1 cellular context compared by ENCODE assay signal in the genomic region with DNA sequence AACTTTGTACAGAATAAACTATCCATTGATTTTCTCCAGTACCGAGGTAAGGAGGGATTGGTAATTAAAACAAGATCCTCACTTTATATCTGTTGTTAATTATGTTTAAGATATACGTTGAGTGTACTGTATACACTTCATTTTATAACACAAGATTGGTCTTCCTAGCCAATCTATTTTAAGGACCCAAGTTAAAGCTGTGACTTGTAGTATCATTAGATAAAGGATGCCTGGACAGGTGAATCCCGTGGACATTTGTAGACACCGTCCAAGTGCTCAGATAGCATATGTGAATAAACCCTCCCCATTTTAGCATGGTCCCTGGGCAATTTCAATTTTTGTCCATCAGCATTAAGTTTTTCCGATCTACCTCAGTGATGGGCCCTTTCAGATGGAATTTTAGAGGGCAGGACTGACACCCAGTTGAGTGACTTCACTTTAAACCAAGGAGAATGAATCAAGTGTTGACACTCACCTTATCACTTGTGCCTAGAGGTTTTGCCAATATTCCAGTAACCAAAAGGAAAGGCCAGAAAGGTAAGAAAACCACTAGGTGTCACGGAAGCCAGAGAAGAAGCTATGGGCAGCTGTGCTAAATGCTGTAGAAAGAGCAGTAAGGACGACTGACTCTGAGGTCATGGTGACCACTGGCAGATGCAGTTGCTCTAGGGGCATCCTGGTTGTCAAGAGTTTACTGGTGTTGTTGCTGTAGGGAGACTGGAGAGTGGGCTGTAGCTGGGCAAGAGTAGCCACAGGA.
TF ChIP-seq lines count a peak whose summit lies in the region.

No MANE protein-coding gene starts in this region.

TF ChIP-seq in HepG2, 621 proteins besides CTCF, POLR2A, EP300 and RAD21 (continued from another document and continues in another):
- TF ChIP-seq, protein P1, sequence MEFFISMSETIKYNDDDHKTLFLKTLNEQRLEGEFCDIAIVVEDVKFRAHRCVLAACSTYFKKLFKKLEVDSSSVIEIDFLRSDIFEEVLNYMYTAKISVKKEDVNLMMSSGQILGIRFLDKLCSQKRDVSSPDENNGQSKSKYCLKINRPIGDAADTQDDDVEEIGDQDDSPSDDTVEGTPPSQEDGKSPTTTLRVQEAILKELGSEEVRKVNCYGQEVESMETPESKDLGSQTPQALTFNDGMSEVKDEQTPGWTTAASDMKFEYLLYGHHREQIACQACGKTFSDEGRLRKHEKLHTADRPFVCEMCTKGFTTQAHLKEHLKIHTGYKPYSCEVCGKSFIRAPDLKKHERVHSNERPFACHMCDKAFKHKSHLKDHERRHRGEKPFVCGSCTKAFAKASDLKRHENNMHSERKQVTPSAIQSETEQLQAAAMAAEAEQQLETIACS (CRISPR knock-in tag; IDR thresholded peaks at IDR 0.05): no peak
- TF ChIP-seq GTF2F1 (IDR thresholded peaks at IDR 0.05; ENCODE audit: low read length): no peak
- TF ChIP-seq NCOA5 (CRISPR knock-in tag; IDR thresholded peaks at IDR 0.05): no peak
- TF ChIP-seq, protein P2, sequence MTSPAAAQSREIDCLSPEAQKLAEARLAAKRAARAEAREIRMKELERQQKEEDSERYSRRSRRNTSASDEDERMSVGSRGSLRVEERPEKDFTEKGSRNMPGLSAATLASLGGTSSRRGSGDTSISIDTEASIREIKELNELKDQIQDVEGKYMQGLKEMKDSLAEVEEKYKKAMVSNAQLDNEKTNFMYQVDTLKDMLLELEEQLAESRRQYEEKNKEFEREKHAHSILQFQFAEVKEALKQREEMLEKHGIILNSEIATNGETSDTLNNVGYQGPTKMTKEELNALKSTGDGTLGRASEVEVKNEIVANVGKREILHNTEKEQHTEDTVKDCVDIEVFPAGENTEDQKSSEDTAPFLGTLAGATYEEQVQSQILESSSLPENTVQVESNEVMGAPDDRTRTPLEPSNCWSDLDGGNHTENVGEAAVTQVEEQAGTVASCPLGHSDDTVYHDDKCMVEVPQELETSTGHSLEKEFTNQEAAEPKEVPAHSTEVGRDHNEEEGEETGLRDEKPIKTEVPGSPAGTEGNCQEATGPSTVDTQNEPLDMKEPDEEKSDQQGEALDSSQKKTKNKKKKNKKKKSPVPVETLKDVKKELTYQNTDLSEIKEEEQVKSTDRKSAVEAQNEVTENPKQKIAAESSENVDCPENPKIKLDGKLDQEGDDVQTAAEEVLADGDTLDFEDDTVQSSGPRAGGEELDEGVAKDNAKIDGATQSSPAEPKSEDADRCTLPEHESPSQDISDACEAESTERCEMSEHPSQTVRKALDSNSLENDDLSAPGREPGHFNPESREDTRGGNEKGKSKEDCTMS (CRISPR knock-in tag; conservative IDR thresholded peaks at IDR 0.05): no peak
- TF ChIP-seq RFXANK (CRISPR knock-in tag; IDR thresholded peaks at IDR 0.05): no peak
- TF ChIP-seq ZNF746 (CRISPR knock-in tag; IDR thresholded peaks at IDR 0.05): no peak
- TF ChIP-seq NFIB (CRISPR knock-in tag; IDR thresholded peaks at IDR 0.05; ENCODE audit: borderline replicate concordance): no peak
- no peak for TF ChIP-seq PTBP1 (IDR thresholded peaks at IDR 0.05; ENCODE audit: low read depth, low read length, poor library complexity, severe bottlenecking)
- no peak for TF ChIP-seq KMT2A (CRISPR knock-in tag; IDR thresholded peaks at IDR 0.05)
- no peak for TF ChIP-seq TBX3 (IDR thresholded peaks at IDR 0.05; ENCODE audit: borderline replicate concordance)
- TF ChIP-seq, protein P3, sequence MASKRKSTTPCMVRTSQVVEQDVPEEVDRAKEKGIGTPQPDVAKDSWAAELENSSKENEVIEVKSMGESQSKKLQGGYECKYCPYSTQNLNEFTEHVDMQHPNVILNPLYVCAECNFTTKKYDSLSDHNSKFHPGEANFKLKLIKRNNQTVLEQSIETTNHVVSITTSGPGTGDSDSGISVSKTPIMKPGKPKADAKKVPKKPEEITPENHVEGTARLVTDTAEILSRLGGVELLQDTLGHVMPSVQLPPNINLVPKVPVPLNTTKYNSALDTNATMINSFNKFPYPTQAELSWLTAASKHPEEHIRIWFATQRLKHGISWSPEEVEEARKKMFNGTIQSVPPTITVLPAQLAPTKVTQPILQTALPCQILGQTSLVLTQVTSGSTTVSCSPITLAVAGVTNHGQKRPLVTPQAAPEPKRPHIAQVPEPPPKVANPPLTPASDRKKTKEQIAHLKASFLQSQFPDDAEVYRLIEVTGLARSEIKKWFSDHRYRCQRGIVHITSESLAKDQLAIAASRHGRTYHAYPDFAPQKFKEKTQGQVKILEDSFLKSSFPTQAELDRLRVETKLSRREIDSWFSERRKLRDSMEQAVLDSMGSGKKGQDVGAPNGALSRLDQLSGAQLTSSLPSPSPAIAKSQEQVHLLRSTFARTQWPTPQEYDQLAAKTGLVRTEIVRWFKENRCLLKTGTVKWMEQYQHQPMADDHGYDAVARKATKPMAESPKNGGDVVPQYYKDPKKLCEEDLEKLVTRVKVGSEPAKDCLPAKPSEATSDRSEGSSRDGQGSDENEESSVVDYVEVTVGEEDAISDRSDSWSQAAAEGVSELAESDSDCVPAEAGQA (IDR thresholded peaks at IDR 0.05; ENCODE audit: low read depth): no peak
- TF ChIP-seq, protein P3 (CRISPR knock-in tag; IDR thresholded peaks at IDR 0.05; ENCODE audit: borderline replicate concordance): no peak
- no peak for TF ChIP-seq NR2F2 (IDR thresholded peaks at IDR 0.05; ENCODE audit: borderline replicate concordance, low read depth)
- no peak; the same call in 1 of the 2 replicates for TF ChIP-seq ATF7-NPFF (CRISPR knock-in tag; IDR thresholded peaks at IDR 0.05; ENCODE audit: low read depth)
- TF ChIP-seq ZNF337 (CRISPR knock-in tag; IDR thresholded peaks at IDR 0.05; ENCODE audit: borderline replicate concordance, low read depth): no peak
- no peak for TF ChIP-seq ZNF878 (CRISPR knock-in tag; IDR thresholded peaks at IDR 0.05)
- TF ChIP-seq, protein P4, sequence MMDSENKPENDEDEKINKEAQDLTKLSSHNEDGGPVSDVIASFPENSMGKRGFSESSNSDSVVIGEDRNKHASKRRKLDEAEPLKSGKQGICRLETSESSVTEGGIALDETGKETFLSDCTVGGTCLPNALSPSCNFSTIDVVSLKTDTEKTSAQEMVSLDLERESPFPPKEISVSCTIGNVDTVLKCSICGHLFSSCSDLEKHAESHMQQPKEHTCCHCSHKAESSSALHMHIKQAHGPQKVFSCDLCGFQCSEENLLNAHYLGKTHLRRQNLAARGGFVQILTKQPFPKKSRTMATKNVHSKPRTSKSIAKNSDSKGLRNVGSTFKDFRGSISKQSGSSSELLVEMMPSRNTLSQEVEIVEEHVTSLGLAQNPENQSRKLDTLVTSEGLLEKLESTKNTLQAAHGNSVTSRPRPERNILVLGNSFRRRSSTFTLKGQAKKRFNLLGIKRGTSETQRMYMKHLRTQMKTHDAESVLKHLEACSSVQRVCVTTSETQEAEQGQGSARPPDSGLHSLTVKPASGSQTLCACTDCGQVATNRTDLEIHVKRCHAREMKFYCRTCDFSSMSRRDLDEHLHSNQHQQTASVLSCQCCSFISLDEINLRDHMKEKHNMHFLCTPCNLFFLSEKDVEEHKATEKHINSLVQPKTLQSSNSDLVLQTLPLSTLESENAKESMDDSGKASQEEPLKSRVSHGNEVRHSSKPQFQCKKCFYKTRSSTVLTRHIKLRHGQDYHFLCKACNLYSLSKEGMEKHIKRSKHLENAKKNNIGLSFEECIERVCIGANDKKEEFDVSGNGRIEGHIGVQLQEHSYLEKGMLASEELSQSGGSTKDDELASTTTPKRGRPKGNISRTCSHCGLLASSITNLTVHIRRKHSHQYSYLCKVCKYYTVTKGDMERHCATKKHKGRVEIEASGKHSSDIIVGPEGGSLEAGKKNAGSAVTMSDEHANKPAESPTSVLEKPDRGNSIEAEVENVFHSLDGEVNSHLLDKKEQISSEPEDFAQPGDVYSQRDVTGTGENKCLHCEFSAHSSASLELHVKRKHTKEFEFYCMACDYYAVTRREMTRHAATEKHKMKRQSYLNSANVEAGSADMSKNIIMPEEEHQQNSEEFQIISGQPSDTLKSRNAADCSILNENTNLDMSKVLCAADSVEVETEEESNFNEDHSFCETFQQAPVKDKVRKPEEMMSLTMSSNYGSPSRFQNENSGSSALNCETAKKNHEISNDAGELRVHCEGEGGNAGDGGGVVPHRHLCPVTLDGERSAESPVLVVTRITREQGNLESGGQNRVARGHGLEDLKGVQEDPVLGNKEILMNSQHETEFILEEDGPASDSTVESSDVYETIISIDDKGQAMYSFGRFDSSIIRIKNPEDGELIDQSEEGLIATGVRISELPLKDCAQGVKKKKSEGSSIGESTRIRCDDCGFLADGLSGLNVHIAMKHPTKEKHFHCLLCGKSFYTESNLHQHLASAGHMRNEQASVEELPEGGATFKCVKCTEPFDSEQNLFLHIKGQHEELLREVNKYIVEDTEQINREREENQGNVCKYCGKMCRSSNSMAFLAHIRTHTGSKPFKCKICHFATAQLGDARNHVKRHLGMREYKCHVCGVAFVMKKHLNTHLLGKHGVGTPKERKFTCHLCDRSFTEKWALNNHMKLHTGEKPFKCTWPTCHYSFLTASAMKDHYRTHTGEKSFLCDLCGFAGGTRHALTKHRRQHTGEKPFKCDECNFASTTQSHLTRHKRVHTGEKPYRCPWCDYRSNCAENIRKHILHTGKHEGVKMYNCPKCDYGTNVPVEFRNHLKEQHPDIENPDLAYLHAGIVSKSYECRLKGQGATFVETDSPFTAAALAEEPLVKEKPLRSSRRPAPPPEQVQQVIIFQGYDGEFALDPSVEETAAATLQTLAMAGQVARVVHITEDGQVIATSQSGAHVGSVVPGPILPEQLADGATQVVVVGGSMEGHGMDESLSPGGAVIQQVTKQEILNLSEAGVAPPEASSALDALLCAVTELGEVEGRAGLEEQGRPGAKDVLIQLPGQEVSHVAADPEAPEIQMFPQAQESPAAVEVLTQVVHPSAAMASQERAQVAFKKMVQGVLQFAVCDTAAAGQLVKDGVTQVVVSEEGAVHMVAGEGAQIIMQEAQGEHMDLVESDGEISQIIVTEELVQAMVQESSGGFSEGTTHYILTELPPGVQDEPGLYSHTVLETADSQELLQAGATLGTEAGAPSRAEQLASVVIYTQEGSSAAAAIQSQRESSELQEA (CRISPR knock-in tag; IDR thresholded peaks at IDR 0.05; ENCODE audit: not compliant biosample characterization): no peak
- TF ChIP-seq FOXJ3 (CRISPR knock-in tag; IDR thresholded peaks at IDR 0.05; ENCODE audit: borderline replicate concordance): peak; percentile 17; the same call in 1 of the 2 replicates
- TF ChIP-seq ZNF589 (CRISPR knock-in tag; conservative IDR thresholded peaks at IDR 0.05): peak; percentile 22; the same call in 1 of the 2 replicates
- no peak for TF ChIP-seq ZNF12 (CRISPR knock-in tag; IDR thresholded peaks at IDR 0.05)
- TF ChIP-seq ZSCAN22 (CRISPR knock-in tag; IDR thresholded peaks at IDR 0.05): no peak
- no peak for TF ChIP-seq ZNF747 (CRISPR knock-in tag; IDR thresholded peaks at IDR 0.05; ENCODE audit: borderline replicate concordance)
- TF ChIP-seq SRY (CRISPR knock-in tag; IDR thresholded peaks at IDR 0.05): peak; percentile 31; the same call in 1 of the 2 replicates
- TF ChIP-seq TBL1XR1 (IDR thresholded peaks at IDR 0.05; ENCODE audit: borderline replicate concordance, low read length, partially characterized antibody): no peak
- TF ChIP-seq ZSCAN9 (CRISPR knock-in tag; IDR thresholded peaks at IDR 0.05; ENCODE audit: borderline replicate concordance): no peak
- TF ChIP-seq, protein P5, sequence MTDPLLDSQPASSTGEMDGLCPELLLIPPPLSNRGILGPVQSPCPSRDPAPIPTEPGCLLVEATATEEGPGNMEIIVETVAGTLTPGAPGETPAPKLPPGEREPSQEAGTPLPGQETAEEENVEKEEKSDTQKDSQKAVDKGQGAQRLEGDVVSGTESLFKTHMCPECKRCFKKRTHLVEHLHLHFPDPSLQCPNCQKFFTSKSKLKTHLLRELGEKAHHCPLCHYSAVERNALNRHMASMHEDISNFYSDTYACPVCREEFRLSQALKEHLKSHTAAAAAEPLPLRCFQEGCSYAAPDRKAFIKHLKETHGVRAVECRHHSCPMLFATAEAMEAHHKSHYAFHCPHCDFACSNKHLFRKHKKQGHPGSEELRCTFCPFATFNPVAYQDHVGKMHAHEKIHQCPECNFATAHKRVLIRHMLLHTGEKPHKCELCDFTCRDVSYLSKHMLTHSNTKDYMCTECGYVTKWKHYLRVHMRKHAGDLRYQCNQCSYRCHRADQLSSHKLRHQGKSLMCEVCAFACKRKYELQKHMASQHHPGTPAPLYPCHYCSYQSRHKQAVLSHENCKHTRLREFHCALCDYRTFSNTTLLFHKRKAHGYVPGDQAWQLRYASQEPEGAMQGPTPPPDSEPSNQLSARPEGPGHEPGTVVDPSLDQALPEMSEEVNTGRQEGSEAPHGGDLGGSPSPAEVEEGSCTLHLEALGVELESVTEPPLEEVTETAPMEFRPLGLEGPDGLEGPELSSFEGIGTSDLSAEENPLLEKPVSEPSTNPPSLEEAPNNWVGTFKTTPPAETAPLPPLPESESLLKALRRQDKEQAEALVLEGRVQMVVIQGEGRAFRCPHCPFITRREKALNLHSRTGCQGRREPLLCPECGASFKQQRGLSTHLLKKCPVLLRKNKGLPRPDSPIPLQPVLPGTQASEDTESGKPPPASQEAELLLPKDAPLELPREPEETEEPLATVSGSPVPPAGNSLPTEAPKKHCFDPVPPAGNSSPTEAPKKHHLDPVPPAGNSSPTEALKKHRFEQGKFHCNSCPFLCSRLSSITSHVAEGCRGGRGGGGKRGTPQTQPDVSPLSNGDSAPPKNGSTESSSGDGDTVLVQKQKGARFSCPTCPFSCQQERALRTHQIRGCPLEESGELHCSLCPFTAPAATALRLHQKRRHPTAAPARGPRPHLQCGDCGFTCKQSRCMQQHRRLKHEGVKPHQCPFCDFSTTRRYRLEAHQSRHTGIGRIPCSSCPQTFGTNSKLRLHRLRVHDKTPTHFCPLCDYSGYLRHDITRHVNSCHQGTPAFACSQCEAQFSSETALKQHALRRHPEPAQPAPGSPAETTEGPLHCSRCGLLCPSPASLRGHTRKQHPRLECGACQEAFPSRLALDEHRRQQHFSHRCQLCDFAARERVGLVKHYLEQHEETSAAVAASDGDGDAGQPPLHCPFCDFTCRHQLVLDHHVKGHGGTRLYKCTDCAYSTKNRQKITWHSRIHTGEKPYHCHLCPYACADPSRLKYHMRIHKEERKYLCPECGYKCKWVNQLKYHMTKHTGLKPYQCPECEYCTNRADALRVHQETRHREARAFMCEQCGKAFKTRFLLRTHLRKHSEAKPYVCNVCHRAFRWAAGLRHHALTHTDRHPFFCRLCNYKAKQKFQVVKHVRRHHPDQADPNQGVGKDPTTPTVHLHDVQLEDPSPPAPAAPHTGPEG (CRISPR knock-in tag; IDR thresholded peaks at IDR 0.05): no peak
- no peak for TF ChIP-seq ZBTB8A (CRISPR knock-in tag; IDR thresholded peaks at IDR 0.05; ENCODE audit: borderline replicate concordance, low read depth)
- no peak for TF ChIP-seq ZNF761 (CRISPR knock-in tag; conservative IDR thresholded peaks at IDR 0.05)
- no peak for TF ChIP-seq MXD4 (CRISPR knock-in tag; IDR thresholded peaks at IDR 0.05)
- peak; percentile 31; the same call in 1 of the 2 replicates for TF ChIP-seq RARA (CRISPR knock-in tag; IDR thresholded peaks at IDR 0.05)
